ENCODE assay signal across 1 cellular context in genomic region chr14:76152333-76152681, GRCh38.
TF ChIP-seq lines count a peak whose summit lies in the region.

No MANE protein-coding gene starts in this region.

TF ChIP-seq in GM12878, 131 proteins besides CTCF, POLR2A, EP300 and RAD21 (continues in another document):
- TF ChIP-seq ZNF592 (IDR thresholded peaks at IDR 0.05) (no peak), IKZF1 (conservative IDR thresholded peaks at IDR 0.05) (0 out of 2 replicates have a peak, but pooled peaks have one; percentile 29), ZBED1 (IDR thresholded peaks at IDR 0.05; ENCODE audit: borderline replicate concordance) (0 out of 2 replicates have a peak, but pooled peaks have one; percentile 48), ZBTB33 (IDR thresholded peaks at IDR 0.05) (no peak), SIX5 (IDR thresholded peaks at IDR 0.05; ENCODE audit: low read depth, low read length, severe bottlenecking) (no peak), BHLHE40 (IDR thresholded peaks at IDR 0.05; ENCODE audit: borderline replicate concordance in 1 of 2, low read depth in 2 of 2, low read length in 1 of 2) (peak; percentile 39 to 52; a peak in 2 of 4 replicates), TCF12 (IDR thresholded peaks at IDR 0.05; ENCODE audit: low read depth, low read length) (peak; percentile 68; the same call in 1 of the 2 replicates), POLR2AphosphoS2 (IDR thresholded peaks at IDR 0.05; ENCODE audit: low read depth, low read length) (peak; percentile 12; the same call in 1 of the 2 replicates), IKZF2 (IDR thresholded peaks at IDR 0.05) (peak; percentile 32 to 44; a peak in 2 of 4 replicates), NKRF (conservative IDR thresholded peaks at IDR 0.05) (0 out of 2 replicates have a peak, but pooled peaks have one; percentile 65), CBX5 (IDR thresholded peaks at IDR 0.05; ENCODE audit: low read depth) (no peak), PAX5 (IDR thresholded peaks at IDR 0.05; ENCODE audit: borderline replicate concordance, low read depth, low read length) (peak; percentile 22; the same call in 1 of the 2 replicates), HDAC2 (IDR thresholded peaks at IDR 0.05) (no peak), PML (IDR thresholded peaks at IDR 0.05; ENCODE audit: low read length) (peak; percentile 11; the same call in 1 of the 2 replicates), ETV6 (conservative IDR thresholded peaks at IDR 0.05 in 1 of 2, IDR thresholded peaks at IDR 0.05 in 1 of 2; ENCODE audit: borderline replicate concordance in 1 of 2, low read depth in 1 of 2) (peak in 1 of 2 experiments; percentile 10; a peak in 1 of 4 replicates), MAX (IDR thresholded peaks at IDR 0.05; ENCODE audit: low read depth, low read length) (peak; percentile 56; the same call in 1 of the 2 replicates), SIN3A (IDR thresholded peaks at IDR 0.05; ENCODE audit: low read depth, low read length) (peak; percentile 41; the same call in 1 of the 2 replicates), ZNF217 (IDR thresholded peaks at IDR 0.05) (no peak), POLR2AphosphoS5 (IDR thresholded peaks at IDR 0.05; ENCODE audit: low read length) (peak; percentile 60; the same call in 1 of the 2 replicates), MYC (IDR thresholded peaks at IDR 0.05; ENCODE audit: insufficient read depth, insufficient read length, insufficient replicate concordance, low read length, severe bottlenecking) (peak; percentile 35), MLLT1 (IDR thresholded peaks at IDR 0.05) (0 out of 2 replicates have a peak, but pooled peaks have one; percentile 80), NR2C1 (IDR thresholded peaks at IDR 0.05) (no peak), CREM (IDR thresholded peaks at IDR 0.05; ENCODE audit: low read depth) (peak; percentile 8; the same call in 1 of the 2 replicates), GABPA (IDR thresholded peaks at IDR 0.05; ENCODE audit: low read depth) (no peak), ESRRA (IDR thresholded peaks at IDR 0.05; ENCODE audit: low read length) (no peak), BRCA1 (IDR thresholded peaks at IDR 0.05; ENCODE audit: low read depth, low read length) (no peak), ATF2 (IDR thresholded peaks at IDR 0.05; ENCODE audit: low read length) (no peak), BACH1 (IDR thresholded peaks at IDR 0.05; ENCODE audit: borderline replicate concordance) (peak; percentile 64; the same call in 1 of the 2 replicates), BCL11A (IDR thresholded peaks at IDR 0.05; ENCODE audit: low read depth, low read length) (0 out of 2 replicates have a peak, but pooled peaks have one; percentile 26), RUNX3 (IDR thresholded peaks at IDR 0.05; ENCODE audit: low read length) (no peak), TAF1 (IDR thresholded peaks at IDR 0.05; ENCODE audit: borderline replicate concordance, low read depth, low read length) (peak; percentile 62; the same call in 1 of the 2 replicates), MEF2A (IDR thresholded peaks at IDR 0.05; ENCODE audit: insufficient read depth, low read depth, low read length) (0 out of 2 replicates have a peak, but pooled peaks have one; percentile 13), HSF1 (IDR thresholded peaks at IDR 0.05; ENCODE audit: low read depth, low read length) (no peak), CBX3 (IDR thresholded peaks at IDR 0.05; ENCODE audit: borderline replicate concordance, low read depth) (no peak), REST (IDR thresholded peaks at IDR 0.05; ENCODE audit: low read depth, low read length) (0 out of 2 replicates have a peak, but pooled peaks have one; percentile 36), PRDM15 (CRISPR knock-in tag; IDR thresholded peaks at IDR 0.05) (no peak), SRF (IDR thresholded peaks at IDR 0.05; ENCODE audit: low read depth in 2 of 2, low read length in 2 of 2) (no peak), DPF2 (IDR thresholded peaks at IDR 0.05) (0 out of 2 replicates have a peak, but pooled peaks have one; percentile 7)
